Comparison of ENCODE assay signal across 17 cellular contexts in genomic region chr3:196931828-196932587, GRCh38.
DNase-seq lines count a peak whose midpoint lies in the region; ATAC-seq lines count a peak whose summit lies in the region.
"Had no signal": no experiment of that assay in that cellular context is flagged by ENCODE, and none has a peak within 500 bp of the region (broad histone marks: within the 10 kb centered on the region; RNA-seq: fewer than 3 reads in every experiment).

No MANE protein-coding gene starts in this region.

- ATAC-seq in stimulated activated naive CD8-positive, alpha-beta T cell treated with anti-CD3 and anti-CD28 coated beads, Interleukin-15, amount 100 ng/mL, for 72 hours: no peak
- peak; percentile 44 for ATAC-seq in HG02938 (IDR thresholded peaks at IDR 0.05; ENCODE audit: unreplicated experiment)
- ATAC-seq in stimulated activated naive B cell treated with anti-CD40 and anti-IgM and Interleukin-4, amounts not matched to agents 10 μg/mL and 1 μg/mL and 100 μg/mL, for 72 hours (replicated peaks): peak; percentile 74 to 79

- peaks cover 5% of the 10 kb centered on the region for H3K4me1 Mint-ChIP-seq in stimulated activated naive CD8-positive, alpha-beta T cell treated with anti-CD3 and anti-CD28 coated beads, Interleukin-15, Interleukin-2, amounts not matched to agents 100 ng/mL and 50 ng/mL, for 24 hours (ENCODE audit: low read depth)
- H3K4me1 Mint-ChIP-seq in stimulated activated naive CD8-positive, alpha-beta T cell treated with anti-CD3 and anti-CD28 coated beads, Interleukin-15, amount 100 ng/mL, for 72 hours: no peaks in the 10 kb centered on the region
- peaks cover 14 to 26% of the 10 kb centered on the region in 2 donors for H3K4me1 Mint-ChIP-seq in stimulated activated naive B cell treated with anti-CD40 and anti-IgM and Interleukin-4, amounts not matched to agents 10 μg/mL and 1 μg/mL and 100 μg/mL, for 72 hours
- H3K4me1 Mint-ChIP-seq: immature natural killer cell, neural progenitor cell had no signal

- DNase-seq in stimulated activated naive CD8-positive, alpha-beta T cell treated with anti-CD3 and anti-CD28 coated beads, Interleukin-15, amount 100 ng/mL, for 72 hours: no peak
- DNase-seq in SK-N-MC (ENCODE audit: low read depth, low spot score): no peak
- peak; percentile 36 for DNase-seq in stimulated activated naive B cell treated with anti-CD40 and anti-IgM and Interleukin-4, amounts not matched to agents 10 μg/mL and 1 μg/mL and 100 μg/mL, for 72 hours
- no peak for DNase-seq in NCI-H2029 (lab: John Stamatoyannopoulos, UW)
- DNase-seq in activated effector memory CD4-positive, alpha-beta T cell treated with Interleukin-2 at 50 U/mL for 16 hours: no peak
- DNase-seq in T-helper 9 cell: no peak
- DNase-seq: activated naive CD4-positive, alpha-beta T cell treated with Interleukin-2 at 50 U/mL for 16 hours; dermis blood vessel endothelial cell; HCEC 1CT; immature natural killer cell; WERI-Rb-1 had no signal

- peak overlapping the region; percentile 32; the same call in 1 of the 2 replicates for H3K27ac ChIP-seq in SK-N-MC
- H3K27ac ChIP-seq: KMS-11, neural progenitor cell, right atrium auricular region, WERI-Rb-1 had no signal

- no peaks in the 10 kb centered on the region for H3K9me3 Mint-ChIP-seq in stimulated activated naive CD8-positive, alpha-beta T cell treated with anti-CD3 and anti-CD28 coated beads, Interleukin-15, Interleukin-2, amounts not matched to agents 100 ng/mL and 50 ng/mL, for 24 hours
- no peaks in the 10 kb centered on the region for H3K9me3 Mint-ChIP-seq in stimulated activated naive CD8-positive, alpha-beta T cell treated with anti-CD3 and anti-CD28 coated beads, Interleukin-15, amount 100 ng/mL, for 72 hours
- H3K9me3 Mint-ChIP-seq in stimulated activated naive B cell treated with anti-CD40 and anti-IgM and Interleukin-4, amounts not matched to agents 10 μg/mL and 1 μg/mL and 100 μg/mL, for 72 hours: no peaks in the 10 kb centered on the region
- H3K9me3 Mint-ChIP-seq: immature natural killer cell, neural progenitor cell had no signal

- peak overlapping the region; percentile 45 for H3K27ac Mint-ChIP-seq in stimulated activated naive CD8-positive, alpha-beta T cell treated with anti-CD3 and anti-CD28 coated beads, Interleukin-15, Interleukin-2, amounts not matched to agents 100 ng/mL and 50 ng/mL, for 24 hours
- peak overlapping the region in 1 of 2 donors; percentile 54 for H3K27ac Mint-ChIP-seq in stimulated activated naive CD8-positive, alpha-beta T cell treated with anti-CD3 and anti-CD28 coated beads, Interleukin-15, amount 100 ng/mL, for 72 hours
- peak overlapping the region; percentile 65 for H3K27ac Mint-ChIP-seq in stimulated activated naive B cell treated with anti-CD40 and anti-IgM and Interleukin-4, amounts not matched to agents 10 μg/mL and 1 μg/mL and 100 μg/mL, for 72 hours
- H3K27ac Mint-ChIP-seq: neural progenitor cell had no signal

- no peaks in the 10 kb centered on the region for H3K27me3 Mint-ChIP-seq in stimulated activated naive CD8-positive, alpha-beta T cell treated with anti-CD3 and anti-CD28 coated beads, Interleukin-15, Interleukin-2, amounts not matched to agents 100 ng/mL and 50 ng/mL, for 24 hours
- no peaks in the 10 kb centered on the region for H3K27me3 Mint-ChIP-seq in stimulated activated naive CD8-positive, alpha-beta T cell treated with anti-CD3 and anti-CD28 coated beads, Interleukin-15, amount 100 ng/mL, for 72 hours
- H3K27me3 Mint-ChIP-seq in stimulated activated naive B cell treated with anti-CD40 and anti-IgM and Interleukin-4, amounts not matched to agents 10 μg/mL and 1 μg/mL and 100 μg/mL, for 72 hours: no peaks in the 10 kb centered on the region

- peaks cover 70% of the 10 kb centered on the region for H3K36me3 ChIP-seq in SK-N-MC (ENCODE audit: insufficient read depth, low read length)

- H3K9ac ChIP-seq in SK-N-MC (ENCODE audit: insufficient read length): no peak overlapping the region
- H3K9ac ChIP-seq: KMS-11, neural progenitor cell had no signal

- no peak overlapping the region for H3K4me3 Mint-ChIP-seq in stimulated activated naive CD8-positive, alpha-beta T cell treated with anti-CD3 and anti-CD28 coated beads, Interleukin-15, Interleukin-2, amounts not matched to agents 100 ng/mL and 50 ng/mL, for 24 hours
- no peak overlapping the region for H3K4me3 Mint-ChIP-seq in stimulated activated naive CD8-positive, alpha-beta T cell treated with anti-CD3 and anti-CD28 coated beads, Interleukin-15, amount 100 ng/mL, for 72 hours
- peak overlapping the region in 1 of 2 donors; percentile 8 for H3K4me3 Mint-ChIP-seq in stimulated activated naive B cell treated with anti-CD40 and anti-IgM and Interleukin-4, amounts not matched to agents 10 μg/mL and 1 μg/mL and 100 μg/mL, for 72 hours
- H3K4me3 Mint-ChIP-seq: immature natural killer cell, neural progenitor cell had no signal

- no peak overlapping the region for H3K4me3 ChIP-seq in SK-N-MC
- H3K4me3 ChIP-seq: lung, neural progenitor cell, right atrium auricular region had no signal

- peaks cover 71% of the 10 kb centered on the region for H3K36me3 Mint-ChIP-seq in stimulated activated naive CD8-positive, alpha-beta T cell treated with anti-CD3 and anti-CD28 coated beads, Interleukin-15, Interleukin-2, amounts not matched to agents 100 ng/mL and 50 ng/mL, for 24 hours (ENCODE audit: low read depth)
- peaks cover 25 to 58% of the 10 kb centered on the region in 2 donors for H3K36me3 Mint-ChIP-seq in stimulated activated naive B cell treated with anti-CD40 and anti-IgM and Interleukin-4, amounts not matched to agents 10 μg/mL and 1 μg/mL and 100 μg/mL, for 72 hours

- no peaks in the 10 kb centered on the region for H3K9me3 ChIP-seq in SK-N-MC (ENCODE audit: low read depth, low read length)
- H3K9me3 ChIP-seq: right atrium auricular region had no signal
